ENCODE assay signal across 23 cellular contexts in the genomic region with DNA sequence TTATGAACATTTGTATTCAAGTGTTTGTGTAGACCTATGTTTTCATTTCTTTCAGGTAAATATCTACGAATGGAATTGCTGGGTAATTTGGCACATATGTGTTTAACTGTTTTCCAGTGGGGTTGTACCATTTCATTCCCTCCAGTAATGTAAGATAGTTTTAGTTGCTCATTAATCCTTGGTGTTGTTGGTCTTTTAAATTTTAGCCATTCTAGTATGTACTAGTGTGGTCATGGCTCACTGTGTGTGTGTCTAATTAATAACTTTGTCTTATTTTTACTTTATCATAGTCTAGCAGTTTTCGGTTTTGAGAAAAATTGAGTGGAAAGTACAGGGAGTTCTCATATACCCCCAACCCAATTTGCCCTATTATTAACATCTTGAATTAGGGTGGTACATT.
"Had no signal": no experiment of that assay in that cellular context is flagged by ENCODE, and none has a peak within 500 bp of the region (broad histone marks: within the 10 kb centered on the region; RNA-seq: fewer than 3 reads in every experiment).

No MANE protein-coding gene starts in this region.

- H3K27me3 ChIP-seq: foreskin keratinocyte had no signal

- DNase-seq: activated CD4-positive, alpha-beta T cell treated with anti-CD3 and anti-CD28 coated beads, Interleukin-2, amount 10 ng/mL, durations not matched to agents 24 days and 14 days; activated CD4-positive, CD25-positive, alpha-beta regulatory T cell; activated CD8-positive, alpha-beta memory T cell treated with anti-CD3 and anti-CD28 coated beads, Interleukin-2, amount 50 U/mL, for 48 hours; activated CD8-positive, alpha-beta T cell treated with anti-CD3 and anti-CD28 coated beads, Interleukin-2, amount 10 ng/mL, durations not matched to agents 7 days and 5 days; activated gamma-delta T cell treated with Interleukin-2 at 50 U/mL for 16 hours; activated naive CD8-positive, alpha-beta T cell treated with anti-CD3 and anti-CD28 coated beads, Interleukin-2, amount 10 ng/mL, durations not matched to agents 7 days and 5 days; activated T-cell treated with anti-CD3 and anti-CD28 coated beads, Interleukin-2, amount 50 U/mL, for 72 hours; aorta; cerebellar nuclear complex; effector memory CD4-positive, alpha-beta T cell; foreskin keratinocyte; mammary epithelial cell; natural killer cell; occipital lobe; right cardiac atrium; stimulated activated CD4-positive, alpha-beta T cell treated with anti-CD3 and anti-CD28 coated beads, Interleukin-15, amount 100 ng/mL, for 24 hours; stimulated activated CD4-positive, alpha-beta T cell treated with anti-CD3 and anti-CD28 coated beads, Interleukin-4, amount 100 ng/mL, for 1 hour; stimulated activated naive CD4-positive, alpha-beta T cell treated with Interleukin-2 at 50 U/mL for 16 hours; substantia nigra; trophoblast cell had no signal

- H3K27ac ChIP-seq: foreskin keratinocyte, skin epidermis had no signal

- H3K27me3 Mint-ChIP-seq: activated CD4-positive, alpha-beta T cell treated with anti-CD3 and anti-CD28 coated beads, Interleukin-2, amount 10 ng/mL, durations not matched to agents 24 days and 14 days; activated naive CD8-positive, alpha-beta T cell treated with anti-CD3 and anti-CD28 coated beads, Interleukin-2, amount 10 ng/mL, durations not matched to agents 7 days and 5 days; dendritic cell treated with granulocyte-macrophage colony-stimulating factor and Interleukin-4, amounts not matched to agents 40 ng/mL and 50 ng/mL, for 4 days; progenitor cell of endocrine pancreas had no signal

- H3K9me3 Mint-ChIP-seq: activated CD4-positive, alpha-beta T cell treated with anti-CD3 and anti-CD28 coated beads, Interleukin-2, amount 10 ng/mL, durations not matched to agents 24 days and 14 days; activated naive CD8-positive, alpha-beta T cell treated with anti-CD3 and anti-CD28 coated beads, Interleukin-2, amount 10 ng/mL, durations not matched to agents 7 days and 5 days; activated T-cell treated with anti-CD3 and anti-CD28 coated beads, Interleukin-2, amount 50 U/mL, for 72 hours; dendritic cell treated with granulocyte-macrophage colony-stimulating factor and Interleukin-4, amounts not matched to agents 40 ng/mL and 50 ng/mL, for 4 days; natural killer cell had no signal

- H3K4me1 Mint-ChIP-seq: activated naive CD8-positive, alpha-beta T cell treated with anti-CD3 and anti-CD28 coated beads, Interleukin-2, amount 10 ng/mL, durations not matched to agents 7 days and 5 days had no signal

- H3K4me3 Mint-ChIP-seq: activated CD4-positive, alpha-beta T cell treated with anti-CD3 and anti-CD28 coated beads, Interleukin-2, amount 10 ng/mL, durations not matched to agents 24 days and 14 days; activated CD8-positive, alpha-beta T cell treated with anti-CD3 and anti-CD28 coated beads, Interleukin-2, amount 10 ng/mL, durations not matched to agents 7 days and 5 days; activated naive CD8-positive, alpha-beta T cell treated with anti-CD3 and anti-CD28 coated beads, Interleukin-2, amount 10 ng/mL, durations not matched to agents 7 days and 5 days; dendritic cell treated with granulocyte-macrophage colony-stimulating factor and Interleukin-4, amounts not matched to agents 40 ng/mL and 50 ng/mL, for 4 days; natural killer cell had no signal

- H3K36me3 Mint-ChIP-seq: activated naive CD8-positive, alpha-beta T cell treated with anti-CD3 and anti-CD28 coated beads, Interleukin-2, amount 10 ng/mL, durations not matched to agents 7 days and 5 days; natural killer cell had no signal

- ATAC-seq: activated CD8-positive, alpha-beta T cell treated with anti-CD3 and anti-CD28 coated beads, Interleukin-2, amount 10 ng/mL, durations not matched to agents 7 days and 5 days; foreskin keratinocyte; natural killer cell; right cardiac atrium had no signal

- H3K27ac Mint-ChIP-seq: activated CD4-positive, alpha-beta T cell treated with anti-CD3 and anti-CD28 coated beads, Interleukin-2, amount 10 ng/mL, durations not matched to agents 24 days and 14 days; activated CD8-positive, alpha-beta T cell treated with anti-CD3 and anti-CD28 coated beads, Interleukin-2, amount 10 ng/mL, durations not matched to agents 7 days and 5 days; activated naive CD8-positive, alpha-beta T cell treated with anti-CD3 and anti-CD28 coated beads, Interleukin-2, amount 10 ng/mL, durations not matched to agents 7 days and 5 days; natural killer cell had no signal
